ENCODE assay signal across 11 cellular contexts in genomic region chr18:58911766-58912165, GRCh38. TPM values are rescaled to one million over a fixed set of nuclear protein-coding genes. Genes with fewer than 3 reads are reported as not detected.
DNase-seq lines count a peak whose midpoint lies in the region; ATAC-seq and TF ChIP-seq lines count a peak whose summit lies in the region.
"Had no signal": no experiment of that assay in that cellular context is flagged by ENCODE, and none has a peak within 500 bp of the region (broad histone marks: within the 10 kb centered on the region; RNA-seq: fewer than 3 reads in every experiment).

No MANE protein-coding gene starts in this region.

- H2BK20ac ChIP-seq in H9 (ENCODE audit: low read depth, low read length, poor library complexity, severe bottlenecking): no peak overlapping the region

- no CpG with 5 or more reads among the region's 8 CpGs for WGBS in H9 (ENCODE audit: extremely low coverage, insufficient read length, low lambda C conversion rate)

- H3K56ac ChIP-seq in H9 (ENCODE audit: insufficient read length, low read depth, low read length): no peak overlapping the region

- no peak overlapping the region for H2AK5ac ChIP-seq in H9 (ENCODE audit: insufficient read length, low read length)

- no peaks in the 10 kb centered on the region for H3K27me3 Mint-ChIP-seq in H9 (ENCODE audit: low read depth)
- peaks cover 0 to 5% of the 10 kb centered on the region in 2 donors for H3K27me3 Mint-ChIP-seq in stimulated activated naive B cell treated with anti-CD40 and anti-IgM and Interleukin-4, amounts not matched to agents 10 μg/mL and 1 μg/mL and 100 μg/mL, for 72 hours

- no peaks in the 10 kb centered on the region for H3K27me3 ChIP-seq in H9 (ENCODE audit: insufficient read depth, low read length)
- no peaks in the 10 kb centered on the region for H3K27me3 ChIP-seq in dorsolateral prefrontal cortex

- no peak overlapping the region for H3K27ac ChIP-seq in H9 (ENCODE audit: insufficient read length, low read depth, low read length)
- peak overlapping the region in 58 of 59 donors; percentile 7 to 93 (median 82) for H3K27ac ChIP-seq in dorsolateral prefrontal cortex

- H3K9me3 ChIP-seq in H9 (ENCODE audit: control insufficient read depth, low read depth, low read length): no peaks in the 10 kb centered on the region

- no peak overlapping the region for H2BK5ac ChIP-seq in H9 (ENCODE audit: insufficient read length, low read length)

- H4K91ac ChIP-seq in H9 (ENCODE audit: insufficient read length, low read depth, low read length): no peak overlapping the region

- H3K4me3 Mint-ChIP-seq in H9: no peak overlapping the region; a peak in 1 of 5 replicates
- H3K4me3 Mint-ChIP-seq in stimulated activated naive B cell treated with anti-CD40 and anti-IgM and Interleukin-4, amounts not matched to agents 10 μg/mL and 1 μg/mL and 100 μg/mL, for 72 hours: no peak overlapping the region
- H3K4me3 Mint-ChIP-seq: natural killer cell had no signal

- H3K27ac Mint-ChIP-seq in H9: peak overlapping the region; percentile 88 to 93 (median 92); a peak in 6 of 7 replicates
- peak overlapping the region; percentile 67 for H3K27ac Mint-ChIP-seq in stimulated activated naive B cell treated with anti-CD40 and anti-IgM and Interleukin-4, amounts not matched to agents 10 μg/mL and 1 μg/mL and 100 μg/mL, for 72 hours
- H3K27ac Mint-ChIP-seq: natural killer cell had no signal

- no peak overlapping the region for H4K5ac ChIP-seq in H9 (ENCODE audit: insufficient read length, low read depth, low read length)

- H3K14ac ChIP-seq in H9 (ENCODE audit: insufficient read depth, low read length): no peak overlapping the region

- H2BK12ac ChIP-seq in H9 (ENCODE audit: insufficient read length, low read depth, low read length): no peak overlapping the region

- H3T11ph ChIP-seq in H9 (ENCODE audit: low read length): no peak overlapping the region

- DNase-seq in H9 (no peak), dorsolateral prefrontal cortex (no peak), left kidney (ENCODE audit: low read depth, low spot score) (peak; percentile 84), NCI-H1105 treated with DMSO at 0.1 percent for 48 hours (lab: John Stamatoyannopoulos, UW) (no peak), 8988T (no peak), medulla oblongata (ENCODE audit: extremely low spot score) (no peak)
- DNase-seq in stimulated activated naive B cell treated with anti-CD40 and anti-IgM and Interleukin-4, amounts not matched to agents 10 μg/mL and 1 μg/mL and 100 μg/mL, for 72 hours: no peak
- no peak for DNase-seq in stimulated activated CD4-positive, alpha-beta T cell treated with anti-CD3 and anti-CD28 coated beads, Interleukin-2, amount 100 ng/mL, for 24 hours
- DNase-seq: activated CD8-positive, alpha-beta memory T cell treated with anti-CD3 and anti-CD28 coated beads for 24 hours; natural killer cell; NCI-H1092 treated with DMSO at 0.1 percent for 48 hours had no signal

- H3K18ac ChIP-seq in H9 (ENCODE audit: insufficient read length, low read depth, low read length): no peak overlapping the region

- H3K79me2 ChIP-seq in H9 (ENCODE audit: insufficient read depth, low read length): peaks cover 58% of the 10 kb centered on the region; the same call in 1 of the 2 replicates

- H4K20me1 ChIP-seq in H9 (ENCODE audit: control insufficient read depth, insufficient read depth, insufficient read length): peaks cover 6% of the 10 kb centered on the region

- H3K4me1 ChIP-seq in H9 (ENCODE audit: insufficient read depth, low read length): peaks cover 18% of the 10 kb centered on the region

- H4K8ac ChIP-seq in H9 (replicated peaks; ENCODE audit: insufficient read length, low read depth, low read length): no peak overlapping the region

- ATAC-seq in stimulated activated naive B cell treated with anti-CD40 and anti-IgM and Interleukin-4, amounts not matched to agents 10 μg/mL and 1 μg/mL and 100 μg/mL, for 72 hours (replicated peaks): no peak
- ATAC-seq: natural killer cell had no signal

- H2BK120ac ChIP-seq in H9 (ENCODE audit: low read depth, low read length, poor library complexity, severe bottlenecking): no peak overlapping the region

- H3K9ac ChIP-seq in H9 (ENCODE audit: extremely low read depth, insufficient read length, low read length): no peak overlapping the region

- peaks cover 17 to 73% (median 52%) of the 10 kb centered on the region in 3 experiments; a peak in 6 of 7 replicates for H3K36me3 Mint-ChIP-seq in H9 (ENCODE audit: insufficient read depth in 1 of 3, low read depth in 3 of 3)
- peaks cover 43 to 55% of the 10 kb centered on the region in 2 donors for H3K36me3 Mint-ChIP-seq in stimulated activated naive B cell treated with anti-CD40 and anti-IgM and Interleukin-4, amounts not matched to agents 10 μg/mL and 1 μg/mL and 100 μg/mL, for 72 hours
- H3K36me3 Mint-ChIP-seq: natural killer cell had no signal

- no peak overlapping the region for H3K4ac ChIP-seq in H9 (ENCODE audit: low read depth, low read length)

- H3K23ac ChIP-seq in H9 (ENCODE audit: insufficient read length, low read depth, low read length): no peak overlapping the region

- H2BK15ac ChIP-seq in H9 (ENCODE audit: low read depth, low read length): no peak overlapping the region

- H3K4me3 ChIP-seq in dorsolateral prefrontal cortex: peak overlapping the region in 6 of 59 donors; percentile 4 to 22 (median 14)

- TF ChIP-seq CTCF in H9 (conservative IDR thresholded peaks at IDR 0.05): no peak
- no peak for TF ChIP-seq CTCF in dorsolateral prefrontal cortex (IDR thresholded peaks at IDR 0.05 in 54 of 56, conservative IDR thresholded peaks at IDR 0.05 in 2 of 56; ENCODE audit: low read depth in 1 of 56, partially characterized antibody in 56 of 56)

- peaks cover 79 to 85% of the 10 kb centered on the region in 2 experiments for H3K4me1 Mint-ChIP-seq in H9
- H3K4me1 Mint-ChIP-seq in stimulated activated naive B cell treated with anti-CD40 and anti-IgM and Interleukin-4, amounts not matched to agents 10 μg/mL and 1 μg/mL and 100 μg/mL, for 72 hours: peaks cover 41 to 70% of the 10 kb centered on the region in 2 donors

- intact Hi-C loops in dorsolateral prefrontal cortex (cut with DNase I): loop anchor here in 1 of 2 donors (2.0 kb wide), 1 partner anchor 41 kb away; no protein-coding TSS in a partner anchor

- H3K4me2 ChIP-seq in H9 (ENCODE audit: insufficient read depth, insufficient read length, low read length): no peak overlapping the region

- peaks cover 11% of the 10 kb centered on the region for H3K79me1 ChIP-seq in H9 (ENCODE audit: insufficient read depth, low read depth, low read length, poor library complexity, severe bottlenecking)

- no peaks in the 10 kb centered on the region for H3K23me2 ChIP-seq in H9 (ENCODE audit: insufficient read length, low read depth, low read length, poor library complexity, severe bottlenecking)

- H3K9me3 Mint-ChIP-seq in H9: no peaks in the 10 kb centered on the region
- H3K9me3 Mint-ChIP-seq in stimulated activated naive B cell treated with anti-CD40 and anti-IgM and Interleukin-4, amounts not matched to agents 10 μg/mL and 1 μg/mL and 100 μg/mL, for 72 hours: no peaks in the 10 kb centered on the region
- H3K9me3 Mint-ChIP-seq: natural killer cell had no signal

- H2AFZ ChIP-seq in H9 (ENCODE audit: low read length): no peak overlapping the region

RNA-seq across cellular contexts. Expression of gene ZNF532, which starts 47.1 kb away (rescaled TPM):
- total RNA-seq in H9 (2021) (254 and 258 TPM in 2 replicates), dorsolateral prefrontal cortex (100 to 1,000 TPM; 105 to 233 (median 146) TPM)
